Comparison of ENCODE assay signal across 27 cellular contexts in the genomic region with DNA sequence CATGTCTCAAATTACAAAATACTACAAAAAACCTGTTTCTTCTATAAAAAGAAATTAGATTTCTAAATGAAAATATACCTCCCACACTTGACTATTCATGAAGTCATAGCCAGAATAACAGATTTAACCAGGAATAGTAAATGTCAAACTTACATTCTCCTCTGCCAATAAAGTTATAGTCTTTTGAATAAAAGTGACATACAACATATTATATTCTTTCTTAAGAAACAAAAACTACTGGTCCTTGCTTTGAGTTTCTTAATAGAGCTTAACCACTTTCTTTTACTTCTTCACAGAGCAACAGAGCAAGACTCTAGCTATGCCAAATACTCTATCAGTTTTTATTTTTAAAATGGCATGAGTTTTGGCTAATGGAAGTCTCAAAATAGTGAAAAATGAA.
"Had no signal": no experiment of that assay in that cellular context is flagged by ENCODE, and none has a peak within 500 bp of the region (broad histone marks: within the 10 kb centered on the region; RNA-seq: fewer than 3 reads in every experiment).

No MANE protein-coding gene starts in this region.

- ATAC-seq: natural killer cell; psoas muscle; right lobe of liver; stimulated activated memory B cell treated with anti-CD40 and anti-IgM and Interleukin-4, amounts not matched to agents 10 μg/mL and 1 μg/mL and 100 μg/mL, for 72 hours; stimulated activated naive CD8-positive, alpha-beta T cell treated with anti-CD3 and anti-CD28 coated beads, Interleukin-15, amount 100 ng/mL, for 72 hours had no signal

- H3K36me3 Mint-ChIP-seq: naive B cell; natural killer cell; stimulated activated memory B cell treated with anti-CD40 and anti-IgM and Interleukin-4, amounts not matched to agents 10 μg/mL and 1 μg/mL and 100 μg/mL, for 72 hours had no signal

- H3K27me3 ChIP-seq: neural progenitor cell, neutrophil, right lobe of liver, testis, tibial nerve, uterus had no signal

- H3K9me3 ChIP-seq: neutrophil, psoas muscle, right lobe of liver, testis, tibial nerve, uterus had no signal

- H3K79me2 ChIP-seq: parathyroid adenoma had no signal

- H3K27ac ChIP-seq: left ventricle myocardium inferior, neural progenitor cell, neutrophil, parathyroid adenoma, psoas muscle, right lobe of liver, testis, tibial nerve, uterus had no signal

- H3K4me1 ChIP-seq: left ventricle myocardium inferior, neural progenitor cell, parathyroid adenoma, psoas muscle, right lobe of liver, testis, tibial nerve, uterus had no signal

- DNase-seq: hippocampal formation; immature natural killer cell; left ventricle myocardium inferior; mesendoderm; naive B cell; natural killer cell; nephron progenitor cell; occipital lobe; psoas muscle; right lobe of liver; stimulated activated CD4-positive, alpha-beta T cell treated with anti-CD3 and anti-CD28 coated beads, Interleukin-1b, Interleukin-23, amount 100 ng/mL, for 48 hours; stimulated activated CD4-positive, alpha-beta T cell treated with anti-CD3 and anti-CD28 coated beads, Interleukin-2, amount 100 ng/mL, for 48 hours; stimulated activated CD4-positive, alpha-beta T cell treated with anti-CD3 and anti-CD28 coated beads, Interleukin-4, amount 100 ng/mL, for 4 hours; stimulated activated CD8-positive, alpha-beta memory T cell treated with anti-CD3 and anti-CD28 coated beads, Interleukin-4, amount 100 ng/mL, for 48 hours; stimulated activated naive CD4-positive, alpha-beta T cell treated with Interleukin-2 at 50 U/mL for 16 hours; stimulated activated naive CD8-positive, alpha-beta T cell treated with anti-CD3 and anti-CD28 coated beads, Interleukin-15, amount 100 ng/mL, for 72 hours; testis; uterus had no signal

- H2AFZ ChIP-seq: neural progenitor cell, parathyroid adenoma had no signal

- H3K4me2 ChIP-seq: neural progenitor cell, smooth muscle cell had no signal

- H3K9ac ChIP-seq: neural progenitor cell, parathyroid adenoma had no signal

- H3K36me3 ChIP-seq: left ventricle myocardium inferior, right lobe of liver, tibial nerve, uterus had no signal

- H3K27ac Mint-ChIP-seq: immature natural killer cell; mesothelial cell of epicardium; naive B cell; natural killer cell; nephron progenitor cell; neural progenitor cell; stimulated activated memory B cell treated with anti-CD40 and anti-IgM and Interleukin-4, amounts not matched to agents 10 μg/mL and 1 μg/mL and 100 μg/mL, for 72 hours; stimulated activated naive CD8-positive, alpha-beta T cell treated with anti-CD3 and anti-CD28 coated beads, Interleukin-15, amount 100 ng/mL, for 72 hours; type B pancreatic cell had no signal

- H3K4me3 ChIP-seq: left ventricle myocardium inferior, lung, neural progenitor cell, psoas muscle, right lobe of liver, smooth muscle cell, testis, tibial nerve, uterus had no signal

- H3K4me3 Mint-ChIP-seq: immature natural killer cell; mesothelial cell of epicardium; naive B cell; natural killer cell; nephron progenitor cell; neural progenitor cell; stimulated activated memory B cell treated with anti-CD40 and anti-IgM and Interleukin-4, amounts not matched to agents 10 μg/mL and 1 μg/mL and 100 μg/mL, for 72 hours; stimulated activated naive CD8-positive, alpha-beta T cell treated with anti-CD3 and anti-CD28 coated beads, Interleukin-15, amount 100 ng/mL, for 72 hours; type B pancreatic cell had no signal

- H3K4me1 Mint-ChIP-seq: naive B cell; nephron progenitor cell; neural progenitor cell; stimulated activated memory B cell treated with anti-CD40 and anti-IgM and Interleukin-4, amounts not matched to agents 10 μg/mL and 1 μg/mL and 100 μg/mL, for 72 hours; stimulated activated naive CD8-positive, alpha-beta T cell treated with anti-CD3 and anti-CD28 coated beads, Interleukin-15, amount 100 ng/mL, for 72 hours had no signal

- H3K9me3 Mint-ChIP-seq: mesothelial cell of epicardium; natural killer cell; nephron progenitor cell; neural progenitor cell; stimulated activated memory B cell treated with anti-CD40 and anti-IgM and Interleukin-4, amounts not matched to agents 10 μg/mL and 1 μg/mL and 100 μg/mL, for 72 hours; type B pancreatic cell had no signal

- H3K27me3 Mint-ChIP-seq: naive B cell; stimulated activated memory B cell treated with anti-CD40 and anti-IgM and Interleukin-4, amounts not matched to agents 10 μg/mL and 1 μg/mL and 100 μg/mL, for 72 hours; stimulated activated naive CD8-positive, alpha-beta T cell treated with anti-CD3 and anti-CD28 coated beads, Interleukin-15, amount 100 ng/mL, for 72 hours; type B pancreatic cell had no signal
